Comparison of ENCODE assay signal across 19 cellular contexts in the genomic region with DNA sequence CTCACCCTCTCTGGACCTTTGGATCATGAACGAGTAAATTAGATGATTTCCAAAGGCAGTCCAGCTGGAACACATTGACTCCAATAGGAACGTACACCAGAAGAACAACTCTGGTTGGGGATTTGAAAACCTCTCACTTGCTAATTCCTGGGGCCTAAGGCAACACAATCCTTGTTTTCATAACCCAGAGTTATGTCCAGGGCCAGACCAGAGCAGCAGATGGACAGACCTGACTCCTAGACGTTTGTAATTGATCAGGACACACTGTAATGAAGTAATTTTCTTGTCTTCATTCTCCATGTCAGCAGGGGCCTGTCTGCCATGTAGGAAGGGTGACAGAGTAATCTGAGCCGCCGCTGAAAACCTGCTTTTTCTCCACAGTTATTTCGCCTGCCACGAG.
DNase-seq lines count a peak whose midpoint lies in the region; FAIRE-seq and TF ChIP-seq lines count a peak whose summit lies in the region.
"Had no signal": no experiment of that assay in that cellular context is flagged by ENCODE, and none has a peak within 500 bp of the region (broad histone marks: within the 10 kb centered on the region; RNA-seq: fewer than 3 reads in every experiment).

No MANE protein-coding gene starts in this region.

- no TSS peak for BruUV-seq in PC-9 (replicated peaks; lab: Mats Ljungman, UMichigan)

- TF ChIP-seq RAD21 in neural cell (conservative IDR thresholded peaks at IDR 0.05), result no peak

- DNase-seq in WERI-Rb-1 (peak; percentile 37), fibroblast of gingiva (ENCODE audit: low read depth) (peak; percentile 0), PC-9 (no peak), D721Med (ENCODE audit: insufficient read length, low spot score) (no peak)
- DNase-seq in activated CD4-positive, CD25-positive, alpha-beta regulatory T cell (lab: John Stamatoyannopoulos, UW), result no peak
- DNase-seq: Caco-2; CD4-positive, CD25-positive, alpha-beta regulatory T cell; CD8-positive, alpha-beta T cell; DMS 273 treated with DMSO at 0.1 percent for 48 hours; DMS79; EL; GDM1; H9 had no signal

- intact Hi-C loops in PC-9 (cut with micrococcal nuclease; ENCODE audit: unreplicated experiment), result no loop called here

- no peaks in the 10 kb centered on the region for H4K20me1 ChIP-seq in neural cell (ENCODE audit: insufficient read depth)
- no peaks in the 10 kb centered on the region for H4K20me1 ChIP-seq in PC-9 (ENCODE audit: insufficient read depth)
- H4K20me1 ChIP-seq: BLaER1 had no signal

- H3F3A ChIP-seq in neural cell (ENCODE audit: insufficient read depth, low read length, poor library complexity, severe bottlenecking) (no peaks in the 10 kb centered on the region), PC-9 (ENCODE audit: insufficient read depth, low read depth) (no peaks in the 10 kb centered on the region)

- H3K27ac ChIP-seq in WERI-Rb-1 (no peak overlapping the region), neural cell (ENCODE audit: low read length) (no peak overlapping the region), PC-9 (no peak overlapping the region)
- H3K27ac ChIP-seq: BLaER1, C4-2B had no signal

- peaks cover 3% of the 10 kb centered on the region for H3K9me3 ChIP-seq in WERI-Rb-1 (ENCODE audit: severe bottlenecking)
- H3K9me3 ChIP-seq in neural cell (ENCODE audit: low read length), result no peaks in the 10 kb centered on the region
- H3K9me3 ChIP-seq in PC-9 (ENCODE audit: insufficient read depth, low read depth), result no peaks in the 10 kb centered on the region
- H3K9me3 ChIP-seq: Caco-2 had no signal

- POLR2A ChIA-PET in PC-9 (lab: Charles Lee; ENCODE audit: unreplicated experiment), result no interaction called here

- TF ChIP-seq EP300 in neural cell (conservative IDR thresholded peaks at IDR 0.05; ENCODE audit: poor library complexity, severe bottlenecking), result peak; percentile 13

- TF ChIP-seq CTCF in WERI-Rb-1 (IDR thresholded peaks at IDR 0.05; ENCODE audit: low read depth, low read length) (no peak), neural cell (IDR thresholded peaks at IDR 0.05; ENCODE audit: poor library complexity, severe bottlenecking) (no peak), PC-9 (conservative IDR thresholded peaks at IDR 0.05) (no peak), D721Med (IDR thresholded peaks at IDR 0.05; ENCODE audit: insufficient read depth, missing control alignments) (no peak)

- no peak overlapping the region for H3K9ac ChIP-seq in neural cell (ENCODE audit: low read length)
- H3K9ac ChIP-seq: BLaER1 had no signal

- H3K4me1 ChIP-seq in PC-9 (replicated peaks; ENCODE audit: insufficient read depth), result no peaks in the 10 kb centered on the region
- H3K4me1 ChIP-seq: BLaER1, Caco-2 had no signal

- CTCF ChIA-PET in PC-9 (lab: Charles Lee), result no interaction called here

- H3K79me2 ChIP-seq in neural cell (replicated peaks; ENCODE audit: insufficient read depth, low read length), result no peaks in the 10 kb centered on the region
- H3K79me2 ChIP-seq in PC-9 (ENCODE audit: low read depth), result no peaks in the 10 kb centered on the region

- no peak overlapping the region for H3K4me3 ChIP-seq in WERI-Rb-1 (ENCODE audit: low read depth, low read length)
- no peak overlapping the region for H3K4me3 ChIP-seq in neural cell (ENCODE audit: low read length)
- no peak overlapping the region for H3K4me3 ChIP-seq in PC-9
- H3K4me3 ChIP-seq: BLaER1, GM12878, GM23338 had no signal

- no peak overlapping the region for H3K4me2 ChIP-seq in neural cell (ENCODE audit: low read length)
- H3K4me2 ChIP-seq in PC-9, result no peak overlapping the region
- H3K4me2 ChIP-seq: BLaER1, GM23338 had no signal

- no peak for FAIRE-seq in D721Med (lab: Jason Lieb, UNC)
- FAIRE-seq: A204.1, GM12878 had no signal

- H3K9me2 ChIP-seq in neural cell (ENCODE audit: insufficient read depth, low read length) (no peaks in the 10 kb centered on the region), PC-9 (ENCODE audit: insufficient read depth) (no peaks in the 10 kb centered on the region)

- H3K36me3 ChIP-seq in WERI-Rb-1 (no peaks in the 10 kb centered on the region), neural cell (ENCODE audit: insufficient read depth, low read length) (no peaks in the 10 kb centered on the region), PC-9 (ENCODE audit: low read depth) (no peaks in the 10 kb centered on the region)
- H3K36me3 ChIP-seq: BLaER1 had no signal

- H2AFZ ChIP-seq in neural cell (ENCODE audit: low read depth, low read length) (no peak overlapping the region), PC-9 (no peak overlapping the region)
- H2AFZ ChIP-seq: GM23338 had no signal

- H3K27me3 ChIP-seq in WERI-Rb-1 (ENCODE audit: insufficient read depth, low read depth, severe bottlenecking) (no peaks in the 10 kb centered on the region), neural cell (ENCODE audit: insufficient read depth, low read depth, low read length) (no peaks in the 10 kb centered on the region), PC-9 (ENCODE audit: insufficient read depth, low read depth) (no peaks in the 10 kb centered on the region)
- H3K27me3 ChIP-seq: BLaER1 had no signal

TF ChIP-seq in neural cell, 6 proteins besides CTCF, POLR2A, EP300 and RAD21:
- TF ChIP-seq EZH2 (IDR thresholded peaks at IDR 0.05; ENCODE audit: borderline replicate concordance, insufficient read depth, low read length, poor library complexity, severe bottlenecking), result no peak
- TF ChIP-seq, protein P1, sequence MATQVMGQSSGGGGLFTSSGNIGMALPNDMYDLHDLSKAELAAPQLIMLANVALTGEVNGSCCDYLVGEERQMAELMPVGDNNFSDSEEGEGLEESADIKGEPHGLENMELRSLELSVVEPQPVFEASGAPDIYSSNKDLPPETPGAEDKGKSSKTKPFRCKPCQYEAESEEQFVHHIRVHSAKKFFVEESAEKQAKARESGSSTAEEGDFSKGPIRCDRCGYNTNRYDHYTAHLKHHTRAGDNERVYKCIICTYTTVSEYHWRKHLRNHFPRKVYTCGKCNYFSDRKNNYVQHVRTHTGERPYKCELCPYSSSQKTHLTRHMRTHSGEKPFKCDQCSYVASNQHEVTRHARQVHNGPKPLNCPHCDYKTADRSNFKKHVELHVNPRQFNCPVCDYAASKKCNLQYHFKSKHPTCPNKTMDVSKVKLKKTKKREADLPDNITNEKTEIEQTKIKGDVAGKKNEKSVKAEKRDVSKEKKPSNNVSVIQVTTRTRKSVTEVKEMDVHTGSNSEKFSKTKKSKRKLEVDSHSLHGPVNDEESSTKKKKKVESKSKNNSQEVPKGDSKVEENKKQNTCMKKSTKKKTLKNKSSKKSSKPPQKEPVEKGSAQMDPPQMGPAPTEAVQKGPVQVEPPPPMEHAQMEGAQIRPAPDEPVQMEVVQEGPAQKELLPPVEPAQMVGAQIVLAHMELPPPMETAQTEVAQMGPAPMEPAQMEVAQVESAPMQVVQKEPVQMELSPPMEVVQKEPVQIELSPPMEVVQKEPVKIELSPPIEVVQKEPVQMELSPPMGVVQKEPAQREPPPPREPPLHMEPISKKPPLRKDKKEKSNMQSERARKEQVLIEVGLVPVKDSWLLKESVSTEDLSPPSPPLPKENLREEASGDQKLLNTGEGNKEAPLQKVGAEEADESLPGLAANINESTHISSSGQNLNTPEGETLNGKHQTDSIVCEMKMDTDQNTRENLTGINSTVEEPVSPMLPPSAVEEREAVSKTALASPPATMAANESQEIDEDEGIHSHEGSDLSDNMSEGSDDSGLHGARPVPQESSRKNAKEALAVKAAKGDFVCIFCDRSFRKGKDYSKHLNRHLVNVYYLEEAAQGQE (IDR thresholded peaks at IDR 0.05; ENCODE audit: borderline replicate concordance), result no peak
TF ChIP-seq in neural cell: peak in this region for 0.

Comparison
In these comparisons a context has a peak if more than half of its experiments do, and no peak if none do; other contexts are left out.
1. DNase-seq: peak in WERI-Rb-1 (single experiment) and fibroblast of gingiva (single experiment); none in activated CD4-positive, CD25-positive, alpha-beta regulatory T cell (0 of 4), PC-9 (0 of 2) and D721Med (single experiment).